Comparison of ENCODE assay signal across 33 cellular contexts in the genomic region with DNA sequence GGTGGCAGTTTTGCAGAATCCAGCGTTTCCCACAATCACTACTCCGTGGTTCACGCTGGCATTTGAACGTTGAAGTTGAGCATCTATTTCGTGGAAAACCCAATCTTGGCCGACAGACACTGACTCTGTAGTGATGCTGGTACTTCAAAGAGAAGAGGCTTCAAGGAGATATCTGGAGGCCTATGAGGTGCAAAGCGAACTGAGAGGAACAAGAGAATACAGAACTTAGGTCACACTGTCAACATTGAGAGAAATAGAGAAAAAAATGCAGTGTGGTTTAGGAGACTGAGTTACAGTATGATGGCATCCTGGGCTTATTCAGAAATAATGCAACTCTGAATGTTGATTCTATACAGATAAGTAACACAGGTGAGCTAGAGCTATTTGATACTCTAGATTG. TPM values are rescaled to one million over a fixed set of nuclear protein-coding genes. Genes with fewer than 3 reads are reported as not detected.
"Had no signal": no experiment of that assay in that cellular context is flagged by ENCODE, and none has a peak within 500 bp of the region (broad histone marks: within the 10 kb centered on the region; RNA-seq: fewer than 3 reads in every experiment).

No MANE protein-coding gene starts in this region.

- H3K9ac ChIP-seq: neural progenitor cell had no signal

- H3K27me3 ChIP-seq: neural progenitor cell, pancreas, testis, uterus had no signal

- H3K27ac ChIP-seq: neural progenitor cell, pancreas, prostate gland, skin epidermis, suprapubic skin, testis, tibial artery, transverse colon, upper lobe of right lung, uterus had no signal

- FAIRE-seq: pancreas had no signal

- H3K4me1 Mint-ChIP-seq: stimulated activated memory B cell treated with anti-CD40 and anti-IgM and Interleukin-4, amounts not matched to agents 10 μg/mL and 1 μg/mL and 100 μg/mL, for 72 hours had no signal

- H3K9me3 Mint-ChIP-seq: naive thymus-derived CD4-positive, alpha-beta T cell; natural killer cell; nephron; neural progenitor cell; stimulated activated memory B cell treated with anti-CD40 and anti-IgM and Interleukin-4, amounts not matched to agents 10 μg/mL and 1 μg/mL and 100 μg/mL, for 72 hours; stimulated activated naive CD8-positive, alpha-beta T cell treated with anti-CD3 and anti-CD28 coated beads, Interleukin-15, amount 100 ng/mL, for 72 hours; type B pancreatic cell had no signal

- H3K36me3 ChIP-seq: neural progenitor cell, pancreas, prostate gland, suprapubic skin, tibial artery, transverse colon, upper lobe of right lung, uterus had no signal

- H3K4me3 Mint-ChIP-seq: naive thymus-derived CD4-positive, alpha-beta T cell; natural killer cell; nephron; neural progenitor cell; stimulated activated memory B cell treated with anti-CD40 and anti-IgM and Interleukin-4, amounts not matched to agents 10 μg/mL and 1 μg/mL and 100 μg/mL, for 72 hours; stimulated activated naive CD8-positive, alpha-beta T cell treated with anti-CD3 and anti-CD28 coated beads, Interleukin-15, amount 100 ng/mL, for 72 hours; type B pancreatic cell had no signal

- DNase-seq: naive thymus-derived CD4-positive, alpha-beta T cell; natural killer cell; occipital lobe; pancreas; retina; right cardiac atrium; stimulated activated CD4-positive, alpha-beta T cell treated with anti-CD3 and anti-CD28 coated beads, Interleukin-15, amount 100 ng/mL, for 24 hours; stimulated activated CD4-positive, alpha-beta T cell treated with anti-CD3 and anti-CD28 coated beads, Interleukin-2, amount 100 ng/mL, for 24 hours; stimulated activated CD4-positive, alpha-beta T cell treated with anti-CD3 and anti-CD28 coated beads, Interleukin-2, amount 100 ng/mL, for 48 hours; stimulated activated CD4-positive, alpha-beta T cell treated with anti-CD3 and anti-CD28 coated beads, Interleukin-4, amount 100 ng/mL, for 24 hours; stimulated activated naive CD4-positive, alpha-beta T cell; stimulated activated naive CD8-positive, alpha-beta T cell treated with anti-CD3 and anti-CD28 coated beads, Interleukin-15, amount 100 ng/mL, for 72 hours; stimulated activated naive CD8-positive, alpha-beta T cell treated with anti-CD3 and anti-CD28 coated beads, Interleukin-15, Interleukin-2, amounts not matched to agents 100 U/mL and 50 U/mL, for 24 hours; substantia nigra; testis; tibial artery; transverse colon; upper lobe of right lung; uterus had no signal

- ATAC-seq: naive thymus-derived CD4-positive, alpha-beta T cell; natural killer cell; pancreas; right cardiac atrium; sciatic nerve; stimulated activated memory B cell treated with anti-CD40 and anti-IgM and Interleukin-4, amounts not matched to agents 10 μg/mL and 1 μg/mL and 100 μg/mL, for 72 hours; stimulated activated naive CD8-positive, alpha-beta T cell treated with anti-CD3 and anti-CD28 coated beads, Interleukin-15, amount 100 ng/mL, for 72 hours; stimulated activated naive CD8-positive, alpha-beta T cell treated with anti-CD3 and anti-CD28 coated beads, Interleukin-15, Interleukin-2, amounts not matched to agents 100 U/mL and 50 U/mL, for 24 hours; upper lobe of right lung had no signal

- H3K4me1 ChIP-seq: neural progenitor cell, pancreas, prostate gland, suprapubic skin, testis, tibial artery, uterus had no signal

- H3K4me3 ChIP-seq: neural progenitor cell, pancreas, prostate gland, skin epidermis, smooth muscle cell, suprapubic skin, testis, tibial artery, transverse colon, upper lobe of right lung, uterus had no signal

- H3K36me3 Mint-ChIP-seq: naive thymus-derived CD4-positive, alpha-beta T cell; natural killer cell; neural progenitor cell; stimulated activated memory B cell treated with anti-CD40 and anti-IgM and Interleukin-4, amounts not matched to agents 10 μg/mL and 1 μg/mL and 100 μg/mL, for 72 hours; type B pancreatic cell had no signal

- H2AFZ ChIP-seq: neural progenitor cell had no signal

- H3K27ac Mint-ChIP-seq: naive thymus-derived CD4-positive, alpha-beta T cell; natural killer cell; nephron; neural progenitor cell; stimulated activated memory B cell treated with anti-CD40 and anti-IgM and Interleukin-4, amounts not matched to agents 10 μg/mL and 1 μg/mL and 100 μg/mL, for 72 hours; stimulated activated naive CD8-positive, alpha-beta T cell treated with anti-CD3 and anti-CD28 coated beads, Interleukin-15, amount 100 ng/mL, for 72 hours; type B pancreatic cell had no signal

- H3K4me2 ChIP-seq: neural progenitor cell, smooth muscle cell had no signal

- H3K9me3 ChIP-seq: pancreas, prostate gland, suprapubic skin, testis, tibial artery, transverse colon, upper lobe of right lung, uterus had no signal

- H3K27me3 Mint-ChIP-seq: stimulated activated naive CD8-positive, alpha-beta T cell treated with anti-CD3 and anti-CD28 coated beads, Interleukin-15, amount 100 ng/mL, for 72 hours; type B pancreatic cell had no signal

RNA-seq across cellular contexts. Expression of gene CCL16, which starts 16.0 kb away (rescaled TPM):
- total RNA-seq: naive thymus-derived CD4-positive, alpha-beta T cell; natural killer cell; occipital lobe; osteocyte; pancreas; prostate gland; smooth muscle cell; suprapubic skin; transverse colon had no signal
- polyA plus RNA-seq: naive thymus-derived CD4-positive, alpha-beta T cell; neural cell; smooth muscle cell had no signal

RNA-seq across cellular contexts. Expression of gene CCL14, which starts 21.3 kb away (rescaled TPM):
- total RNA-seq: naive thymus-derived CD4-positive, alpha-beta T cell; natural killer cell; occipital lobe; osteocyte; smooth muscle cell had no signal
- polyA plus RNA-seq: naive thymus-derived CD4-positive, alpha-beta T cell; neural cell; smooth muscle cell had no signal

RNA-seq across cellular contexts. Expression of gene LYZL6, which starts 21.8 kb away (rescaled TPM):
- total RNA-seq: naive thymus-derived CD4-positive, alpha-beta T cell; natural killer cell; occipital lobe; osteocyte; pancreas; posterior vena cava; pulmonary artery endothelial cell; right cardiac atrium; sciatic nerve; smooth muscle cell; suprapubic skin; transverse colon; upper lobe of right lung; urinary bladder; uterus had no signal
- polyA plus RNA-seq: naive thymus-derived CD4-positive, alpha-beta T cell; neural cell; pancreas; right cardiac atrium; smooth muscle cell; urinary bladder had no signal

RNA-seq across cellular contexts. Expression of gene RDM1, which starts 34.7 kb away (rescaled TPM):
- total RNA-seq: posterior vena cava, right cardiac atrium, sciatic nerve, smooth muscle cell, suprapubic skin, upper lobe of right lung had no signal
- polyA plus RNA-seq: neural cell, pancreas, right cardiac atrium had no signal

RNA-seq across cellular contexts. Expression of gene CCL15, which starts 36.1 kb away (rescaled TPM):
- total RNA-seq: naive thymus-derived CD4-positive, alpha-beta T cell; natural killer cell; occipital lobe; osteocyte; posterior vena cava; prostate gland; pulmonary artery endothelial cell; right cardiac atrium; sciatic nerve; smooth muscle cell; suprapubic skin had no signal
- polyA plus RNA-seq: naive thymus-derived CD4-positive, alpha-beta T cell; neural cell; right cardiac atrium; smooth muscle cell had no signal
